Comparison of ENCODE assay signal across 9 cellular contexts in genomic region chr4:27357283-27357682, GRCh38.
A peak's percentile ranks its signal among the peaks of the same experiment; 100 is the strongest.
DNase-seq lines count a peak whose midpoint lies in the region; TF ChIP-seq lines count a peak whose summit lies in the region.
"Had no signal": no experiment of that assay in that cellular context is flagged by ENCODE, and none has a peak within 500 bp of the region (broad histone marks: within the 10 kb centered on the region; RNA-seq: fewer than 3 reads in every experiment).

No MANE protein-coding gene starts in this region.

- no peak overlapping the region for H3K27ac ChIP-seq in SU-DHL-6 (ENCODE audit: low read depth, low read length)
- no peak overlapping the region for H3K27ac ChIP-seq in tibial nerve

- no peak overlapping the region for H3K4me2 ChIP-seq in SU-DHL-6 (ENCODE audit: low read depth, low read length, poor library complexity, severe bottlenecking)

- no peak overlapping the region for H3K27ac Mint-ChIP-seq in endothelial cell (ENCODE audit: unreplicated experiment)

- TF ChIP-seq CTCF in AG09309 (IDR thresholded peaks at IDR 0.05; ENCODE audit: control insufficient read depth, insufficient read depth, low read depth, low read length, missing control alignments) (peak; percentile 42), SU-DHL-6 (IDR thresholded peaks at IDR 0.05; ENCODE audit: insufficient read depth, low read length, poor library complexity, severe bottlenecking) (peak; percentile 25), tibial nerve (IDR thresholded peaks at IDR 0.05) (no peak), endothelial cell (IDR thresholded peaks at IDR 0.05; ENCODE audit: unreplicated experiment) (no peak)

- H3K27me3 Mint-ChIP-seq in endothelial cell (ENCODE audit: unreplicated experiment): peaks cover 1% of the 10 kb centered on the region

- H3K27me3 ChIP-seq in SU-DHL-6 (ENCODE audit: low read length): no peaks in the 10 kb centered on the region
- H3K27me3 ChIP-seq in tibial nerve: no peaks in the 10 kb centered on the region

- no peak overlapping the region for H3K4me3 Mint-ChIP-seq in endothelial cell (ENCODE audit: unreplicated experiment)

- H3K9me2 ChIP-seq in SU-DHL-6 (replicated peaks; ENCODE audit: insufficient read depth, low read length): no peaks in the 10 kb centered on the region

- H3K9me3 ChIP-seq in SU-DHL-6 (ENCODE audit: insufficient read depth, low read length) (no peaks in the 10 kb centered on the region), tibial nerve (peaks cover 0 to 9% (median 2%) of the 10 kb centered on the region in 4 donors)

- peak; percentile 10 for DNase-seq in AG09309 (ENCODE audit: low read depth)
- peak; percentile 10 for DNase-seq in HS-5 (ENCODE audit: low read depth)
- DNase-seq in iris pigment epithelial cell (ENCODE audit: low read depth): peak; percentile 1
- DNase-seq in tibial nerve (ENCODE audit: low spot score in 2 of 2): no peak
- no peak for DNase-seq in posterior vena cava (ENCODE audit: low spot score)
- no peak for DNase-seq in posterior cingulate gyrus
- DNase-seq in endothelial cell (ENCODE audit: low spot score): no peak
- DNase-seq: effector memory CD4-positive, alpha-beta T cell had no signal

- H4K20me1 ChIP-seq in SU-DHL-6 (ENCODE audit: low read depth, low read length): no peaks in the 10 kb centered on the region

- intact Hi-C loops in posterior vena cava (cut with DNase I) (no loop called here), posterior cingulate gyrus (cut with DNase I) (no loop called here)

- WGBS in tibial nerve, 2 donors: 59 to 60% methylated on average over 6 of the region's 6 CpGs

- H3K36me3 Mint-ChIP-seq in endothelial cell (ENCODE audit: low read depth, unreplicated experiment): no peaks in the 10 kb centered on the region

- peaks cover 30% of the 10 kb centered on the region for H3K4me1 Mint-ChIP-seq in endothelial cell (ENCODE audit: unreplicated experiment)

- no peak overlapping the region for H3K9ac ChIP-seq in SU-DHL-6 (ENCODE audit: low read length)

- H3K79me2 ChIP-seq in SU-DHL-6 (ENCODE audit: insufficient read depth, low read length): no peaks in the 10 kb centered on the region

- TF ChIP-seq POLR2A in tibial nerve (IDR thresholded peaks at IDR 0.05): no peak

- no peaks in the 10 kb centered on the region for H3K9me3 Mint-ChIP-seq in endothelial cell (ENCODE audit: unreplicated experiment)

- TF ChIP-seq EP300 in tibial nerve (IDR thresholded peaks at IDR 0.05): no peak

- no peaks in the 10 kb centered on the region for H3K36me3 ChIP-seq in SU-DHL-6 (ENCODE audit: low read length)
- no peaks in the 10 kb centered on the region for H3K36me3 ChIP-seq in tibial nerve

- H2AFZ ChIP-seq in SU-DHL-6 (ENCODE audit: low read depth, low read length, severe bottlenecking): no peak overlapping the region

- no peak overlapping the region for H3K4me3 ChIP-seq in AG09309 (ENCODE audit: control insufficient read depth, low read depth, low read length)
- H3K4me3 ChIP-seq in SU-DHL-6 (ENCODE audit: insufficient read depth, low read length, poor library complexity, severe bottlenecking): no peak overlapping the region
- H3K4me3 ChIP-seq in tibial nerve: no peak overlapping the region

- no peaks in the 10 kb centered on the region for H3F3A ChIP-seq in SU-DHL-6 (ENCODE audit: insufficient read depth)

- H3K4me1 ChIP-seq in tibial nerve: no peaks in the 10 kb centered on the region

Comparison
In these comparisons a context has a peak if more than half of its experiments do, and no peak if none do; other contexts are left out.
1. DNase-seq: peak in AG09309 (single experiment), HS-5 (single experiment) and iris pigment epithelial cell (single experiment); none in tibial nerve (0 of 2), posterior vena cava (single experiment), posterior cingulate gyrus (0 of 10) and endothelial cell (single experiment).
2. CTCF ChIP-seq: peak in AG09309 (single experiment) and SU-DHL-6 (single experiment); none in tibial nerve (0 of 5) and endothelial cell (single experiment).